28 cellular contexts compared by ENCODE assay signal in the genomic region with DNA sequence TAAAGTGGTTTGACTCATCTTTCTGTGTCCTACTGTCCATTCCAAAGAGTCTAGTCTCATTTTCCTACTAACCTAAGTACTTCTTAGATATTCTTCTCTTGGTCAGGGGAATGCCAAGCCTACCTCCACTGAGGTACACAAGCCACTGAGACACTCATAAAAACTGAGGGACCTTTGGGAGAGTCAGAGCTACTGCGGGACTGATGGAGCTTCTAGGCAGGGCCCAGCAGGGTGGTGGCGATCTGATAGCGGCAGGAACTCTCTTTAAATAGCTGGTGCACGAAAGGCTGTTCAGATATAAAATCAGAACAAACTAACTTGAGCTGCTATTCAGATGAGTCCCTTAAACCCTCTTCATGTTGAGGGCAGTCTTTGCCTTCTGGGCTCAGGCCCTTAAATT. TPM values are rescaled to one million over a fixed set of nuclear protein-coding genes. Genes with fewer than 3 reads are reported as not detected.
"Had no signal": no experiment of that assay in that cellular context is flagged by ENCODE, and none has a peak within 500 bp of the region (broad histone marks: within the 10 kb centered on the region; RNA-seq: fewer than 3 reads in every experiment).

No MANE protein-coding gene starts in this region.

- H3K4me3 ChIP-seq: left lung, lower lobe of right lung, ovary, right atrium auricular region, right lobe of liver, smooth muscle cell, suprapubic skin, thoracic aorta, tibial artery, uterus had no signal

- H3K4me1 Mint-ChIP-seq: immature natural killer cell; mesothelial cell of epicardium; natural killer cell; nephron progenitor cell; stimulated activated memory B cell treated with anti-CD40 and anti-IgM and Interleukin-4, amounts not matched to agents 10 μg/mL and 1 μg/mL and 100 μg/mL, for 72 hours had no signal

- H3K27ac Mint-ChIP-seq: immature natural killer cell; mesothelial cell of epicardium; naive B cell; natural killer cell; nephron progenitor cell; stimulated activated memory B cell treated with anti-CD40 and anti-IgM and Interleukin-4, amounts not matched to agents 10 μg/mL and 1 μg/mL and 100 μg/mL, for 72 hours; type B pancreatic cell had no signal

- H3K9me3 ChIP-seq: left lung, lower lobe of right lung, ovary, right atrium auricular region, right lobe of liver, suprapubic skin, thoracic aorta, tibial artery, uterus had no signal

- H3K27me3 ChIP-seq: left lung, ovary, right atrium auricular region, right lobe of liver, suprapubic skin, tibial artery, uterus had no signal

- H3K4me2 ChIP-seq: smooth muscle cell had no signal

- DNase-seq: hypothalamus; immature natural killer cell; kidney; left colon; left lung; lower lobe of right lung; mammary epithelial cell; mesendoderm; naive B cell; natural killer cell; nephron progenitor cell; ovary; right lobe of liver; stimulated activated CD4-positive, alpha-beta T cell treated with anti-CD3 and anti-CD28 coated beads, Interleukin-1b, Interleukin-23, amount 100 ng/mL, for 48 hours; stimulated activated CD4-positive, alpha-beta T cell treated with anti-CD3 and anti-CD28 coated beads, Interleukin-2, amount 100 ng/mL, for 48 hours; stimulated activated CD4-positive, alpha-beta T cell treated with anti-CD3 and anti-CD28 coated beads, Interleukin-4, amount 100 ng/mL, for 4 hours; stimulated activated CD8-positive, alpha-beta memory T cell treated with anti-CD3 and anti-CD28 coated beads, Interleukin-4, amount 100 ng/mL, for 48 hours; stimulated activated naive CD4-positive, alpha-beta T cell treated with Interleukin-2 at 50 U/mL for 16 hours; tibial artery; uterus had no signal

- H3K4me3 Mint-ChIP-seq: immature natural killer cell; mesothelial cell of epicardium; naive B cell; natural killer cell; nephron progenitor cell; stimulated activated memory B cell treated with anti-CD40 and anti-IgM and Interleukin-4, amounts not matched to agents 10 μg/mL and 1 μg/mL and 100 μg/mL, for 72 hours; type B pancreatic cell had no signal

- ATAC-seq: left colon; left lung; lower lobe of right lung; natural killer cell; right lobe of liver; stimulated activated memory B cell treated with anti-CD40 and anti-IgM and Interleukin-4, amounts not matched to agents 10 μg/mL and 1 μg/mL and 100 μg/mL, for 72 hours had no signal

- H3K36me3 ChIP-seq: ovary, uterus had no signal

- H3K4me1 ChIP-seq: left lung, lower lobe of right lung, right atrium auricular region, right lobe of liver, suprapubic skin, tibial artery, uterus had no signal

- H3K27ac ChIP-seq: left lung, lower lobe of right lung, ovary, right atrium auricular region, right lobe of liver, suprapubic skin, thoracic aorta, tibial artery, uterus had no signal

- H3K9me3 Mint-ChIP-seq: immature natural killer cell; mesothelial cell of epicardium; naive B cell; natural killer cell; nephron progenitor cell; stimulated activated memory B cell treated with anti-CD40 and anti-IgM and Interleukin-4, amounts not matched to agents 10 μg/mL and 1 μg/mL and 100 μg/mL, for 72 hours; type B pancreatic cell had no signal

- H3K27me3 Mint-ChIP-seq: naive B cell; progenitor cell of endocrine pancreas; stimulated activated memory B cell treated with anti-CD40 and anti-IgM and Interleukin-4, amounts not matched to agents 10 μg/mL and 1 μg/mL and 100 μg/mL, for 72 hours; type B pancreatic cell had no signal

RNA-seq across cellular contexts. Expression of a gene that starts 43.8 kb away (rescaled TPM):
- polyA plus RNA-seq: immature natural killer cell had no signal
